8 cellular contexts compared by ENCODE assay signal in genomic region chr6:27871919-27872633, GRCh38. TPM values are rescaled to one million over a fixed set of nuclear protein-coding genes. Genes with fewer than 3 reads are reported as not detected.
DNase-seq lines count a peak whose midpoint lies in the region; ATAC-seq and TF ChIP-seq lines count a peak whose summit lies in the region.

No MANE protein-coding gene starts in this region.

- H3K27ac Mint-ChIP-seq in CD14-positive monocyte, result peak overlapping the region; percentile 92 to 96 (median 96)
- H3K27ac Mint-ChIP-seq in naive B cell, result peak overlapping the region; percentile 93 to 98 (median 98)

- no peaks in the 10 kb centered on the region for H3K4me1 ChIP-seq in esophagus (ENCODE audit: control insufficient read depth in 2 of 2, insufficient read depth in 2 of 2, low read length in 1 of 2)
- peaks cover 19% of the 10 kb centered on the region for H3K4me1 ChIP-seq in stomach smooth muscle (ENCODE audit: control insufficient read depth, insufficient read depth, low read length)

- WGBS in esophagus, 2 donors, result 2% methylated on average over 50 of the region's 50 CpGs

- ATAC-seq in GM19351 (IDR thresholded peaks at IDR 0.05; ENCODE audit: unreplicated experiment) (peak; percentile 55), HG03520 (IDR thresholded peaks at IDR 0.05; ENCODE audit: unreplicated experiment) (peak; percentile 40), naive B cell (ENCODE audit: low read depth in 2 of 2) (peak; percentile 65 to 73)

- H3K9me3 ChIP-seq in esophagus (ENCODE audit: control insufficient read depth in 2 of 2, insufficient read depth in 1 of 2, low read depth in 1 of 2, low read length in 1 of 2) (no peaks in the 10 kb centered on the region), stomach smooth muscle (ENCODE audit: control insufficient read depth in 2 of 2, low read length in 2 of 2) (peaks cover 0 to 4% of the 10 kb centered on the region in 2 donors)

- H3K27me3 Mint-ChIP-seq in CD14-positive monocyte (ENCODE audit: low read depth in 3 of 3) (peaks cover 0 to 2% (median 0%) of the 10 kb centered on the region in 3 donors), naive B cell (no peaks in the 10 kb centered on the region)

- H3K9me3 Mint-ChIP-seq in CD14-positive monocyte, result no peaks in the 10 kb centered on the region
- peaks cover 0 to 6% (median 0%) of the 10 kb centered on the region in 7 donors for H3K9me3 Mint-ChIP-seq in naive B cell

- TF ChIP-seq CTCF in CD14-positive monocyte (IDR thresholded peaks at IDR 0.05), result peak; percentile 36

- H3K4me3 ChIP-seq in esophagus (ENCODE audit: low read depth in 1 of 2, low read length in 2 of 2) (peak overlapping the region; percentile 55 to 71), stomach smooth muscle (ENCODE audit: low read length in 2 of 2) (peak overlapping the region; percentile 35 to 74)

- H3K36me3 ChIP-seq in esophagus (ENCODE audit: control insufficient read depth in 2 of 2, insufficient read depth in 2 of 2, low read length in 1 of 2), result no peaks in the 10 kb centered on the region
- H3K36me3 ChIP-seq in stomach smooth muscle (ENCODE audit: control insufficient read depth in 2 of 2, insufficient read depth in 2 of 2, low read length in 2 of 2), result no peaks in the 10 kb centered on the region

- peak; percentile 87 for DNase-seq in CD14-positive monocyte (ENCODE audit: low spot score)
- DNase-seq in NK-92 treated with Interleukin-12 subunit alpha and Interleukin-12 subunit beta, amount 100 ng/mL, for 24 hours (lab: John Stamatoyannopoulos, UW), result peak; percentile 81
- DNase-seq in activated T-cell treated with anti-CD3 and anti-CD28 coated beads, Interleukin-2, amount 50 U/mL, for 1 hour, result peak; percentile 81
- DNase-seq in naive B cell, result peak; percentile 91

- H3K4me1 Mint-ChIP-seq in CD14-positive monocyte, result peaks cover 39% of the 10 kb centered on the region
- peaks cover 29 to 42% (median 38%) of the 10 kb centered on the region in 3 donors for H3K4me1 Mint-ChIP-seq in naive B cell

- intact Hi-C loops in CD14-positive monocyte (cut with micrococcal nuclease), result loop anchor here in 1 of 2 donors (5.0 kb wide), 1 partner anchor 60 kb away; a partner anchor contains a TSS

- H3K27ac ChIP-seq in esophagus (ENCODE audit: low read depth in 2 of 2, low read length in 1 of 2) (peak overlapping the region; percentile 88 to 93), stomach smooth muscle (ENCODE audit: low read length) (no peak overlapping the region)

- H3K4me3 Mint-ChIP-seq in CD14-positive monocyte (peak overlapping the region; percentile 94 to 98), naive B cell (peak overlapping the region; percentile 89 to 98 (median 94))

- peak overlapping the region in 1 of 2 donors; percentile 10 for H3K9ac ChIP-seq in stomach smooth muscle (ENCODE audit: low read length in 2 of 2)

- no peaks in the 10 kb centered on the region for H3K36me3 Mint-ChIP-seq in CD14-positive monocyte
- no peaks in the 10 kb centered on the region for H3K36me3 Mint-ChIP-seq in naive B cell

- H3K27me3 ChIP-seq in esophagus (ENCODE audit: control insufficient read depth in 1 of 2, insufficient read depth in 2 of 2, low read length in 2 of 2) (no peaks in the 10 kb centered on the region), stomach smooth muscle (ENCODE audit: control insufficient read depth in 1 of 2, insufficient read depth in 2 of 2, low read length in 2 of 2) (peaks cover 53 to 70% of the 10 kb centered on the region in 2 donors)

RNA-seq across cellular contexts. Expression of gene OR2B2, which starts 40.1 kb away (rescaled TPM):
- not detected for polyA plus RNA-seq in CD14-positive monocyte
- polyA plus RNA-seq in esophagus, result not detected
- polyA plus RNA-seq in naive B cell (ENCODE audit: low read depth in 6 of 6), result not detected
